In genomic region chr15:100204211-100204610, GRCh38 we compare ENCODE assay signal across 27 cellular contexts.
"Had no signal": no experiment of that assay in that cellular context is flagged by ENCODE, and none has a peak within 500 bp of the region (broad histone marks: within the 10 kb centered on the region; RNA-seq: fewer than 3 reads in every experiment).

No MANE protein-coding gene starts in this region.

- H3K27me3 ChIP-seq: neural progenitor cell, neutrophil, right atrium auricular region, right lobe of liver, stomach, testis, thyroid gland, transverse colon, upper lobe of right lung had no signal

- DNase-seq: hippocampal formation; kidney; left colon; lower lobe of right lung; mammary epithelial cell; mesenchymal stem cell; naive thymus-derived CD8-positive, alpha-beta T cell; nephron progenitor cell; occipital lobe; right lobe of liver; stimulated activated CD4-positive, alpha-beta T cell treated with anti-CD3 and anti-CD28 coated beads, Interleukin-12 subunit alpha, Interleukin-12 subunit beta, amount 100 ng/mL, for 4 hours; stimulated activated CD4-positive, alpha-beta T cell treated with anti-CD3 and anti-CD28 coated beads, Interleukin-15, amount 100 ng/mL, for 24 hours; stimulated activated CD4-positive, alpha-beta T cell treated with anti-CD3 and anti-CD28 coated beads, Interleukin-2, amount 100 ng/mL, for 24 hours; stimulated activated CD4-positive, alpha-beta T cell treated with anti-CD3 and anti-CD28 coated beads, Interleukin-4, amount 100 ng/mL, for 1 hour; stimulated activated naive B cell treated with anti-CD40 and anti-IgM and Interleukin-4, amounts not matched to agents 10 μg/mL and 1 μg/mL and 100 μg/mL, for 72 hours; stimulated activated naive CD8-positive, alpha-beta T cell treated with anti-CD3 and anti-CD28 coated beads, Interleukin-15, Interleukin-2, amounts not matched to agents 100 U/mL and 50 U/mL, for 24 hours; stomach; testis; thyroid gland; transverse colon; upper lobe of right lung had no signal

- H3K4me3 ChIP-seq: left lung, lower lobe of right lung, neural progenitor cell, right atrium auricular region, right lobe of liver, skin epidermis, stomach, testis, thyroid gland, transverse colon, upper lobe of right lung had no signal

- H3K9me3 ChIP-seq: left lung, lower lobe of right lung, neutrophil, right atrium auricular region, right lobe of liver, stomach, testis, thyroid gland, transverse colon, upper lobe of right lung had no signal

- H3K36me3 ChIP-seq: left lung, lower lobe of right lung, neural progenitor cell, neutrophil, right atrium auricular region, right lobe of liver, stomach, thyroid gland, transverse colon, upper lobe of right lung had no signal

- H3K27ac ChIP-seq: left lung, lower lobe of right lung, neural progenitor cell, neutrophil, parathyroid adenoma, right atrium auricular region, right lobe of liver, skin epidermis, stomach, testis, thyroid gland, transverse colon, upper lobe of right lung had no signal

- H3K4me1 ChIP-seq: left lung, lower lobe of right lung, neural progenitor cell, parathyroid adenoma, testis, upper lobe of right lung had no signal

- H3K36me3 Mint-ChIP-seq: neural progenitor cell; stimulated activated naive B cell treated with anti-CD40 and anti-IgM and Interleukin-4, amounts not matched to agents 10 μg/mL and 1 μg/mL and 100 μg/mL, for 72 hours had no signal

- H3K4me3 Mint-ChIP-seq: nephron progenitor cell; neural progenitor cell; stimulated activated naive B cell treated with anti-CD40 and anti-IgM and Interleukin-4, amounts not matched to agents 10 μg/mL and 1 μg/mL and 100 μg/mL, for 72 hours had no signal

- ATAC-seq: left colon; left lung; lower lobe of right lung; naive thymus-derived CD8-positive, alpha-beta T cell; right lobe of liver; stimulated activated naive B cell treated with anti-CD40 and anti-IgM and Interleukin-4, amounts not matched to agents 10 μg/mL and 1 μg/mL and 100 μg/mL, for 72 hours; stimulated activated naive CD8-positive, alpha-beta T cell treated with anti-CD3 and anti-CD28 coated beads, Interleukin-15, Interleukin-2, amounts not matched to agents 100 U/mL and 50 U/mL, for 24 hours; upper lobe of right lung had no signal

- H3K27ac Mint-ChIP-seq: nephron progenitor cell; neural progenitor cell; stimulated activated naive B cell treated with anti-CD40 and anti-IgM and Interleukin-4, amounts not matched to agents 10 μg/mL and 1 μg/mL and 100 μg/mL, for 72 hours had no signal

- H3K9me3 Mint-ChIP-seq: naive thymus-derived CD8-positive, alpha-beta T cell had no signal
